Comparison of ENCODE assay signal across 8 cellular contexts in the genomic region with DNA sequence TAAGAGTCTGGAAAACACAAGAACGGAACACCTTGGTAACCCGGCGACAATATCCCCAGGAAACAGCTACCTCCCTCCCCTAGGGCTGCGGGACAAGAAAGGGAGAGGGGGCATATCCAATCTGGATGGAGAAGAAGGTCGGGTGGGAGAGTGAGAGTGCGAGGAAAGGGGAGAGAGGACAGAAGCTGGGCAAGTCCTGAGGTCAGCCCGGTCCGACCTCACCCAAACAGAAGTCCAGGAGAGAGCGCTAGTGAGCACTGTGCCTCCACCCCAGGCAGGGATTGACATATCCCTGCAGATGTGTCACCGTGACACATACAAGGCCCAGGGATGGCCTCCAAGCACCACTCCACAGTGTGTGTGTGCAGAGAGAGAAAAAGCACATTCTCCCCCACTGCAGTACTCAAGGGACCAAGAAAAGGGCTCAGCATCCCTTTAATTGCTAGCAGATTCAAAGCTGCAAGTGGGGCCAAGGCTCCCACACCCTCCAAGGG. TPM values are rescaled to one million over a fixed set of nuclear protein-coding genes. Genes with fewer than 3 reads are reported as not detected.
DNase-seq lines count a peak whose midpoint lies in the region; ATAC-seq, FAIRE-seq and TF ChIP-seq lines count a peak whose summit lies in the region.

No MANE protein-coding gene starts in this region.

- H3K4me3 ChIP-seq in HCT116 (replicated peaks in 1 of 2; ENCODE audit: low read depth in 1 of 2, low read length in 2 of 2), result no peak overlapping the region
- H3K4me3 ChIP-seq in small intestine (ENCODE audit: low read depth in 1 of 2, low read length in 2 of 2), result no peak overlapping the region

- TF ChIP-seq CTCF in HCT116 (IDR thresholded peaks at IDR 0.05 in 2 of 3, conservative IDR thresholded peaks at IDR 0.05 in 1 of 3; ENCODE audit: borderline replicate concordance in 1 of 3, insufficient read depth in 1 of 3, low read depth in 2 of 3, low read length in 2 of 3), result peak; percentile 77 to 85 (median 84)

- H3K4me1 ChIP-seq in HCT116 (ENCODE audit: control insufficient read depth in 1 of 2, insufficient read depth in 2 of 2, low read length in 2 of 2), result peaks cover 12 to 50% of the 10 kb centered on the region in 2 experiments; a peak in 3 of 4 replicates
- peaks cover 0 to 2% of the 10 kb centered on the region in 2 donors for H3K4me1 ChIP-seq in small intestine (ENCODE audit: control insufficient read depth in 2 of 2, insufficient read depth in 1 of 2, low read depth in 1 of 2, low read length in 1 of 2)

- WGBS in small intestine, 3 donors, result 50 to 61% (median 52%) methylated on average over 10 of the region's 10 CpGs

- H3K27me3 ChIP-seq in HCT116 (ENCODE audit: insufficient read depth, low read length) (no peaks in the 10 kb centered on the region), small intestine (ENCODE audit: control insufficient read depth in 2 of 2, insufficient read depth in 2 of 2, low read length in 2 of 2) (no peaks in the 10 kb centered on the region)

- DNase-seq in COR-L47 (lab: John Stamatoyannopoulos, UW) (peak; percentile 18), HCT116 (ENCODE audit: low read depth, low spot score) (peak; percentile 53), astrocyte of the hippocampus (ENCODE audit: low read depth, low spot score) (peak; percentile 79), hippocampal formation (lab: John Stamatoyannopoulos, UW) (peak; percentile 8 to 41), small intestine (peak; percentile 79), NCI-H1436 (lab: John Stamatoyannopoulos, UW) (no peak)

- H3K27ac ChIP-seq in HCT116 (ENCODE audit: low read depth, low read length) (no peak overlapping the region), small intestine (ENCODE audit: low read depth in 1 of 2, low read length in 1 of 2) (peak overlapping the region in 1 of 2 donors; percentile 45)

- ATAC-seq in HCT116, result peak; percentile 70
- no peak for ATAC-seq in GM18517 (IDR thresholded peaks at IDR 0.05; ENCODE audit: unreplicated experiment)

- H3K9ac ChIP-seq in HCT116 (ENCODE audit: low read length), result no peak overlapping the region

- no peak for TF ChIP-seq POLR2A in HCT116 (IDR thresholded peaks at IDR 0.05; ENCODE audit: borderline replicate concordance, extremely low read depth, insufficient read depth, insufficient read length)

- H3K9me2 ChIP-seq in HCT116 (ENCODE audit: insufficient read depth), result no peaks in the 10 kb centered on the region

- FAIRE-seq in small intestine (lab: Jason Lieb, UNC), result no peak

- H3K9me3 ChIP-seq in HCT116 (ENCODE audit: control insufficient read depth in 1 of 2, insufficient read depth in 1 of 2, low read depth in 1 of 2, low read length in 2 of 2) (no peaks in the 10 kb centered on the region), small intestine (ENCODE audit: control insufficient read depth, low read depth) (no peaks in the 10 kb centered on the region)

- no peak overlapping the region for H3K4me2 ChIP-seq in HCT116 (ENCODE audit: low read length)

- CTCF ChIA-PET in HCT116 (lab: Charles Lee), result interaction anchor here (1.1 to 3.0 kb wide), 8 partner anchors 78 to 273 kb away, joined by 3 to 31 read pairs (median 12); a partner anchor contains a TSS

- no peaks in the 10 kb centered on the region for H4K20me1 ChIP-seq in HCT116 (ENCODE audit: insufficient read depth)

- POLR2A ChIA-PET in HCT116 (lab: Charles Lee), result no interaction called here

- H3K79me2 ChIP-seq in HCT116 (ENCODE audit: insufficient read depth, low read length), result peaks cover 11% of the 10 kb centered on the region; the same call in 1 of the 2 replicates

- intact Hi-C loops in HCT116 (cut with micrococcal nuclease), result loop anchor here (1.0 to 10.0 kb wide), 6 partner anchors 77 to 467 kb away; no protein-coding TSS in a partner anchor

- RAD21 ChIA-PET in HCT116 (lab: Charles Lee; ENCODE audit: low non-redundant PET in 1 of 2, low total read pairs in 2 of 2, uncharacterized antibody in 2 of 2, unreplicated experiment in 2 of 2), result interaction anchor here (0.9 to 2.0 kb wide), 3 partner anchors 184 to 260 kb away, joined by 3 to 8 read pairs (median 7); no protein-coding TSS in a partner anchor

- TF ChIP-seq RAD21 in HCT116 (IDR thresholded peaks at IDR 0.05; ENCODE audit: low read depth), result peak; percentile 81

- H2AFZ ChIP-seq in HCT116 (ENCODE audit: low read depth, low read length, poor library complexity, severe bottlenecking), result no peak overlapping the region

- BruUV-seq in HCT116 (replicated peaks; lab: Mats Ljungman, UMichigan), result no TSS peak

- H3K36me3 ChIP-seq in HCT116 (ENCODE audit: control insufficient read depth in 1 of 2, insufficient read depth in 2 of 2, low read length in 2 of 2), result no peaks in the 10 kb centered on the region
- no peaks in the 10 kb centered on the region for H3K36me3 ChIP-seq in small intestine (ENCODE audit: control insufficient read depth in 2 of 2, insufficient read depth in 2 of 2, low read length in 2 of 2)

TF ChIP-seq in HCT116, 20 proteins besides CTCF, POLR2A, EP300 and RAD21:
- no peak for TF ChIP-seq SP1 (IDR thresholded peaks at IDR 0.05; ENCODE audit: low read depth)
- no peak for TF ChIP-seq EZH2phosphoT487 (IDR thresholded peaks at IDR 0.05; ENCODE audit: borderline replicate concordance)
- no peak for TF ChIP-seq CEBPB (IDR thresholded peaks at IDR 0.05; ENCODE audit: low read depth)

TF ChIP-seq in PFSK-1, 5 proteins besides CTCF, POLR2A, EP300 and RAD21:
- no peak for TF ChIP-seq POLR2AphosphoS5 (IDR thresholded peaks at IDR 0.05; ENCODE audit: low read depth, low read length)
- TF ChIP-seq FOXP2 (optimal IDR thresholded peaks at IDR 0.05; ENCODE audit: borderline replicate concordance, extremely low read depth, extremely low read length, insufficient read depth), result peak; percentile 48
- TF ChIP-seq SIN3A (IDR thresholded peaks at IDR 0.05; ENCODE audit: borderline replicate concordance, insufficient read depth, low read length), result no peak

RNA-seq across cellular contexts. Expression of a gene that starts 3.3 kb away (rescaled TPM):
- total RNA-seq in HCT116 (2021; ENCODE audit: unreplicated experiment), result 6.3 TPM
- polyA plus RNA-seq in HCT116 (2012), result 7.5 and 8.1 TPM in 2 replicates
- 0.88 TPM for polyA plus RNA-seq in PFSK-1 (2012; ENCODE audit: insufficient read length, low read depth)
- polyA plus RNA-seq in small intestine, result 10 to 100 TPM; 21.6 to 97.5 (median 89.5) TPM
